In genomic region chr5:151406322-151406947, GRCh38 we compare ENCODE assay signal across 1 cellular context.
TF ChIP-seq lines count a peak whose summit lies in the region.

No MANE protein-coding gene starts in this region.

TF ChIP-seq in GM12878, 131 proteins besides CTCF, POLR2A, EP300 and RAD21 (continued from another document):
- TF ChIP-seq RELB (IDR thresholded peaks at IDR 0.05; ENCODE audit: low read depth) (no peak), CEBPB (IDR thresholded peaks at IDR 0.05; ENCODE audit: borderline replicate concordance in 1 of 2, low read depth in 2 of 2, low read length in 2 of 2) (no peak), NR2C1 (IDR thresholded peaks at IDR 0.05) (no peak), SMARCA5 (IDR thresholded peaks at IDR 0.05) (no peak), IRF5 (IDR thresholded peaks at IDR 0.05; ENCODE audit: borderline replicate concordance) (no peak), JUND (IDR thresholded peaks at IDR 0.05; ENCODE audit: low read depth, low read length) (no peak), PKNOX1 (IDR thresholded peaks at IDR 0.05) (no peak), ZNF217 (IDR thresholded peaks at IDR 0.05) (no peak), MYC (IDR thresholded peaks at IDR 0.05; ENCODE audit: insufficient read depth, insufficient read length, insufficient replicate concordance, low read length, severe bottlenecking) (no peak), BACH1 (IDR thresholded peaks at IDR 0.05; ENCODE audit: borderline replicate concordance) (no peak), ESRRA (IDR thresholded peaks at IDR 0.05; ENCODE audit: low read length) (no peak), RB1 (IDR thresholded peaks at IDR 0.05; ENCODE audit: borderline replicate concordance) (no peak), JUNB (IDR thresholded peaks at IDR 0.05) (no peak), USF2 (IDR thresholded peaks at IDR 0.05; ENCODE audit: borderline replicate concordance, low read depth, low read length) (no peak)
